ENCODE assay signal across 9 cellular contexts in genomic region chr14:102901633-102902032, GRCh38. TPM values are rescaled to one million over a fixed set of nuclear protein-coding genes. Genes with fewer than 3 reads are reported as not detected.
A peak's percentile ranks its signal among the peaks of the same experiment; 100 is the strongest.
DNase-seq lines count a peak whose midpoint lies in the region; ATAC-seq and TF ChIP-seq lines count a peak whose summit lies in the region.
"Had no signal": no experiment of that assay in that cellular context is flagged by ENCODE, and none has a peak within 500 bp of the region (broad histone marks: within the 10 kb centered on the region; RNA-seq: fewer than 3 reads in every experiment).

No MANE protein-coding gene starts in this region.

- no peak for TF ChIP-seq CTCF in brain microvascular endothelial cell (IDR thresholded peaks at IDR 0.05; ENCODE audit: low read depth, low read length, missing control alignments)

- H3K36me3 ChIP-seq in KOPT-K1 (ENCODE audit: insufficient read depth, low read length) (peaks cover 83% of the 10 kb centered on the region), brain microvascular endothelial cell (replicated peaks) (peaks cover 16% of the 10 kb centered on the region)

- no peak overlapping the region for H3K4me3 ChIP-seq in brain microvascular endothelial cell (ENCODE audit: low read depth, low read length)

- no peaks in the 10 kb centered on the region for H3K27me3 ChIP-seq in brain microvascular endothelial cell (replicated peaks)

- DNase-seq in activated CD4-positive, CD25-positive, alpha-beta regulatory T cell (lab: John Stamatoyannopoulos, UW) = no peak
- peak; percentile 17 for DNase-seq in sciatic nerve (ENCODE audit: low spot score)
- DNase-seq in hippocampal formation (lab: John Stamatoyannopoulos, UW) = no peak
- DNase-seq in brain microvascular endothelial cell = no peak
- DNase-seq in D341Med (ENCODE audit: low spot score) = no peak

- peak; percentile 20 to 41 for ATAC-seq in activated CD4-positive, CD25-positive, alpha-beta regulatory T cell treated with anti-CD3 and anti-CD28 coated beads, Interleukin-2, amount 50 U/mL, for 24 hours
- peak; percentile 65 for ATAC-seq in HG02571 (IDR thresholded peaks at IDR 0.05; ENCODE audit: unreplicated experiment)
- ATAC-seq in sciatic nerve = no peak

- H3K27ac ChIP-seq in KOPT-K1 (ENCODE audit: low read depth, low read length, poor library complexity, severe bottlenecking) (peak overlapping the region; percentile 16), brain microvascular endothelial cell (no peak overlapping the region)

- in situ Hi-C loops in brain microvascular endothelial cell (cut with HindIII; ENCODE audit: low pct_ligation_motif_present, low sequenced_read_pairs) = no loop called here

- no peaks in the 10 kb centered on the region for H3K9me3 ChIP-seq in KOPT-K1 (ENCODE audit: insufficient read depth, low read length, poor library complexity, severe bottlenecking)

- intact Hi-C loops in sciatic nerve (cut with DNase I) = no loop called here

RNA-seq across cellular contexts. Expression of gene AMN, which starts 20.8 kb away (rescaled TPM):
- 0.40 TPM for total RNA-seq in sciatic nerve
- total RNA-seq: LHCN-M2 had no signal
